ENCODE assay signal across 11 cellular contexts in the genomic region with DNA sequence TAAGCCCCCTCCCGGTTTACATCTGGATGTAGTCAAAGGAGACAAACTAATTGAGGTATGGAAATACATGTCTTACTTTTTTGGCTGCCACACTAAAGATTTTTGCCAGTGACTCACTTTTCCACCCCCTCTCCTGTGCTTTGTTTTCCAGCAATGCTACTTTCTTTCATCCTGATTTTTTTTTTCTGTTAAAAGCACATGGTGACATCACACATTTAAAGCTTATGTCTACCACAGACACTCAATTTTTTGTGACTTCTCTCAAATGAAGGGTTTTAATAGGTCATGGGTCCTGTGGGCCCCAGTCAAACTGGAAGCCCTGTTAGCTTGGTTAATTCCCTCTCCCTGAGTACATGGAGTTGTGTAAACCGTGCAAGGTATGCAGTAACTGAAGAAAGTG. TPM values are rescaled to one million over a fixed set of nuclear protein-coding genes. Genes with fewer than 3 reads are reported as not detected.
DNase-seq lines count a peak whose midpoint lies in the region; ATAC-seq, FAIRE-seq and TF ChIP-seq lines count a peak whose summit lies in the region.
"Had no signal": no experiment of that assay in that cellular context is flagged by ENCODE, and none has a peak within 500 bp of the region (broad histone marks: within the 10 kb centered on the region; RNA-seq: fewer than 3 reads in every experiment).

No MANE protein-coding gene starts in this region.

- WGBS in A549 (ENCODE audit: missing lambda C conversion rate), result 96% methylated on average over 2 of the region's 2 CpGs

- POLR2A ChIA-PET in A549 (lab: Yijun Ruan, JAX), result no interaction called here

- no peaks in the 10 kb centered on the region for H3K9me3 ChIP-seq in A549

- peak overlapping the region; percentile 87 for H3K4me2 ChIP-seq in A549

- no peak for TF ChIP-seq RAD21 in A549 (conservative IDR thresholded peaks at IDR 0.05 in 1 of 2, IDR thresholded peaks at IDR 0.05 in 1 of 2)

- intact Hi-C loops in cardiac septum (cut with DNase I), result loop anchor here (5.0 kb wide), 1 partner anchor 60 kb away; a partner anchor contains a TSS

- TF ChIP-seq CTCF in A549 (IDR thresholded peaks at IDR 0.05) (no peak), VCaP (conservative IDR thresholded peaks at IDR 0.05) (no peak), foreskin keratinocyte (conservative IDR thresholded peaks at IDR 0.05) (no peak)

- FAIRE-seq in A549 (lab: Jason Lieb, UNC), result no peak
- FAIRE-seq: H54 had no signal

- H3K4me1 ChIP-seq in A549, result peaks cover 16% of the 10 kb centered on the region; the same call in 2 of the 3 replicates
- H3K4me1 ChIP-seq in foreskin keratinocyte, result peaks cover 18% of the 10 kb centered on the region

- no peak for TF ChIP-seq EP300 in A549 (IDR thresholded peaks at IDR 0.05)

- no peaks in the 10 kb centered on the region for H3K27me3 ChIP-seq in foreskin keratinocyte

- H3K27ac ChIP-seq in A549 (no peak overlapping the region), VCaP (peak overlapping the region; percentile 28; the same call in 1 of the 2 replicates), foreskin keratinocyte (peak overlapping the region; percentile 31)

- ATAC-seq in A549 (no peak), foreskin keratinocyte (no peak), HG02981 (IDR thresholded peaks at IDR 0.05; ENCODE audit: unreplicated experiment) (no peak), GM19455 (IDR thresholded peaks at IDR 0.05; ENCODE audit: unreplicated experiment) (no peak)

- TF ChIP-seq POLR2A in A549 (IDR thresholded peaks at IDR 0.05; ENCODE audit: low read length), result no peak

- H3K4me3 ChIP-seq in A549, result no peak overlapping the region

- CTCF ChIA-PET in A549 (lab: Yijun Ruan, JAX), result interaction anchor here (1.1 to 3.6 kb wide), 3 partner anchors 8 to 24 kb away, joined by 3 to 11 read pairs (median 5); no protein-coding TSS in a partner anchor

- no peak for DNase-seq in A549 (ENCODE audit: low read depth in 1 of 2, low spot score in 1 of 2)
- peak; percentile 62 for DNase-seq in GM03348 (ENCODE audit: low spot score)
- DNase-seq in foreskin keratinocyte, result peak; percentile 16 to 51
- DNase-seq in NCI-H510A (lab: John Stamatoyannopoulos, UW), result no peak
- no peak for DNase-seq in cardiac septum (ENCODE audit: low spot score)
- DNase-seq: activated CD8-positive, alpha-beta memory T cell treated with anti-CD3 and anti-CD28 coated beads, Interleukin-2, amount 50 U/mL, for 4 hours; NCI-H2081 treated with DMSO at 0.1 percent for 48 hours had no signal

TF ChIP-seq in A549, 52 proteins besides CTCF, POLR2A, EP300 and RAD21:
- no peak for TF ChIP-seq MAFK (IDR thresholded peaks at IDR 0.05; ENCODE audit: partially characterized antibody)
- TF ChIP-seq, protein P1, sequence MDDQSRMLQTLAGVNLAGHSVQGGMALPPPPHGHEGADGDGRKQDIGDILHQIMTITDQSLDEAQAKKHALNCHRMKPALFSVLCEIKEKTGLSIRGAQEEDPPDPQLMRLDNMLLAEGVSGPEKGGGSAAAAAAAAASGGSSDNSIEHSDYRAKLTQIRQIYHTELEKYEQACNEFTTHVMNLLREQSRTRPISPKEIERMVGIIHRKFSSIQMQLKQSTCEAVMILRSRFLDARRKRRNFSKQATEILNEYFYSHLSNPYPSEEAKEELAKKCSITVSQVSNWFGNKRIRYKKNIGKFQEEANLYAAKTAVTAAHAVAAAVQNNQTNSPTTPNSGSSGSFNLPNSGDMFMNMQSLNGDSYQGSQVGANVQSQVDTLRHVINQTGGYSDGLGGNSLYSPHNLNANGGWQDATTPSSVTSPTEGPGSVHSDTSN (IDR thresholded peaks at IDR 0.05), result no peak
- no peak for TF ChIP-seq CHD4 (IDR thresholded peaks at IDR 0.05; ENCODE audit: borderline replicate concordance)
- no peak for TF ChIP-seq SMC3 (IDR thresholded peaks at IDR 0.05)
- TF ChIP-seq GATA3 (IDR thresholded peaks at IDR 0.05; ENCODE audit: borderline replicate concordance), result no peak
- no peak for TF ChIP-seq KDM5A (IDR thresholded peaks at IDR 0.05)
- no peak for TF ChIP-seq MAZ (IDR thresholded peaks at IDR 0.05; ENCODE audit: borderline replicate concordance, low read depth, low read length)
- TF ChIP-seq, protein P2, sequence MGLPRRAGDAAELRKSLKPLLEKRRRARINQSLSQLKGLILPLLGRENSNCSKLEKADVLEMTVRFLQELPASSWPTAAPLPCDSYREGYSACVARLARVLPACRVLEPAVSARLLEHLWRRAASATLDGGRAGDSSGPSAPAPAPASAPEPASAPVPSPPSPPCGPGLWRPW (IDR thresholded peaks at IDR 0.05), result no peak
- TF ChIP-seq, protein P3, sequence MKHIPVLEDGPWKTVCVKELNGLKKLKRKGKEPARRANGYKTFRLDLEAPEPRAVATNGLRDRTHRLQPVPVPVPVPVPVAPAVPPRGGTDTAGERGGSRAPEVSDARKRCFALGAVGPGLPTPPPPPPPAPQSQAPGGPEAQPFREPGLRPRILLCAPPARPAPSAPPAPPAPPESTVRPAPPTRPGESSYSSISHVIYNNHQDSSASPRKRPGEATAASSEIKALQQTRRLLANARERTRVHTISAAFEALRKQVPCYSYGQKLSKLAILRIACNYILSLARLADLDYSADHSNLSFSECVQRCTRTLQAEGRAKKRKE (CRISPR knock-in tag; IDR thresholded peaks at IDR 0.05; ENCODE audit: low read depth), result no peak
- TF ChIP-seq NPAS2 (CRISPR knock-in tag; IDR thresholded peaks at IDR 0.05; ENCODE audit: borderline replicate concordance), result no peak
- TF ChIP-seq JUNB (IDR thresholded peaks at IDR 0.05), result no peak
- no peak for TF ChIP-seq TFCP2L1 (CRISPR knock-in tag; IDR thresholded peaks at IDR 0.05)
- TF ChIP-seq NR3C1 (IDR thresholded peaks at IDR 0.05), result no peak
- TF ChIP-seq EHF (CRISPR knock-in tag; IDR thresholded peaks at IDR 0.05), result no peak
- TF ChIP-seq, protein P4, sequence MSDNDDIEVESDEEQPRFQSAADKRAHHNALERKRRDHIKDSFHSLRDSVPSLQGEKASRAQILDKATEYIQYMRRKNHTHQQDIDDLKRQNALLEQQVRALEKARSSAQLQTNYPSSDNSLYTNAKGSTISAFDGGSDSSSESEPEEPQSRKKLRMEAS (IDR thresholded peaks at IDR 0.05), result no peak
- TF ChIP-seq TP53 (CRISPR knock-in tag; IDR thresholded peaks at IDR 0.05), result no peak

RNA-seq across cellular contexts. Expression of a gene that starts 2.2 kb away (rescaled TPM):
- polyA plus RNA-seq in A549 (2011; rRNA removed) (42.0 and 43.9 TPM in 2 replicates), A549 (2017; fragmentation: RNase III; extraction: RNeasy Plus Mini Kit Qiagen cat#74134 plus additional on column Dnase treatment) (33.4 to 35.0 TPM (median 34.0 TPM) in 3 replicates), foreskin keratinocyte (26.0 and 32.5 TPM in 2 replicates)
- polyA plus RNA-seq in A549 (2012; cell fraction: cytosol; rRNA removed), result 29.1 and 35.5 TPM in 2 replicates
- 23.0 and 23.9 TPM in 2 replicates for polyA plus RNA-seq in A549 (2012; cell fraction: nucleus; rRNA removed)
- 42.2 and 58.6 TPM in 2 replicates for polyA minus RNA-seq in A549 (2011; rRNA and poly(A)+ RNA removed)
- total RNA-seq in foreskin keratinocyte (39.8 and 49.2 TPM in 2 replicates), cardiac septum (23.8 TPM)

RNA-seq across cellular contexts. Expression of a gene that starts 39.6 kb away (rescaled TPM):
- polyA plus RNA-seq in A549 (2011; rRNA removed) (0.81 and 0.95 TPM in 2 replicates), A549 (2017; fragmentation: RNase III; extraction: RNeasy Plus Mini Kit Qiagen cat#74134 plus additional on column Dnase treatment) (0.46 to 0.69 TPM (median 0.58 TPM) in 3 replicates), foreskin keratinocyte (1.5 and 1.9 TPM in 2 replicates)
- polyA plus RNA-seq in A549 (2012; cell fraction: cytosol; rRNA removed), result 1.1 and 1.3 TPM in 2 replicates
- polyA plus RNA-seq in A549 (2012; cell fraction: nucleus; rRNA removed), result 1.7 and 1.9 TPM in 2 replicates
- polyA minus RNA-seq in A549 (2011; rRNA and poly(A)+ RNA removed), result 1.9 and 3.7 TPM in 2 replicates
- total RNA-seq in foreskin keratinocyte (2.1 and 2.3 TPM in 2 replicates), cardiac septum (3.6 TPM)

RNA-seq across cellular contexts. Expression of a gene that starts 59.7 kb away (rescaled TPM):
- polyA plus RNA-seq in A549 (2011; rRNA removed) (12.8 and 14.6 TPM in 2 replicates), A549 (2017; fragmentation: RNase III; extraction: RNeasy Plus Mini Kit Qiagen cat#74134 plus additional on column Dnase treatment) (10.3 to 13.6 TPM (median 11.9 TPM) in 3 replicates), foreskin keratinocyte (10.2 and 11.6 TPM in 2 replicates)
- polyA plus RNA-seq in A549 (2012; cell fraction: cytosol; rRNA removed), result 3.5 and 4.8 TPM in 2 replicates
- polyA plus RNA-seq in A549 (2012; cell fraction: nucleus; rRNA removed), result 3.3 and 3.7 TPM in 2 replicates
- polyA minus RNA-seq in A549 (2011; rRNA and poly(A)+ RNA removed), result 3.3 and 4.6 TPM in 2 replicates
- total RNA-seq in foreskin keratinocyte (21.0 and 22.5 TPM in 2 replicates), cardiac septum (27.4 TPM)

Comparison
In these comparisons a context has a peak if more than half of its experiments do, and no peak if none do; other contexts are left out.
1. DNase-seq: peak in GM03348 (single experiment) and foreskin keratinocyte (2 of 2); none in A549 (0 of 2), NCI-H510A (single experiment) and cardiac septum (single experiment).
2. H3K27ac ChIP-seq: peak in VCaP (single experiment) and foreskin keratinocyte (single experiment); none in A549 (0 of 2).